21 cellular contexts compared by ENCODE assay signal in genomic region chr1:22812092-22812880, GRCh38.
"Had no signal": no experiment of that assay in that cellular context is flagged by ENCODE, and none has a peak within 500 bp of the region (broad histone marks: within the 10 kb centered on the region; RNA-seq: fewer than 3 reads in every experiment).

No MANE protein-coding gene starts in this region.

- H3K27ac ChIP-seq: HL-60, KMS-11, RWPE1 had no signal

- DNase-seq: IMR-90, Kasumi-1, MM.1S, NCI-H1092 treated with DMSO at 0.1 percent for 48 hours, NCI-H1436, NCI-H187, NCI-H2029, NCI-H2081 treated with DMSO at 0.1 percent for 48 hours, NCI-H2171, NCI-H226, NCI-H446, NCI-H510A, NCI-H524 treated with DMSO at 0.1 percent for 48 hours, NCI-H69, NCI-H774, SHP77, SK-N-SH had no signal

- H3K4me2 ChIP-seq: KMS-11, SK-N-SH had no signal

- H3K9ac ChIP-seq: KMS-11, SK-N-SH had no signal

- ATAC-seq: Panc1 had no signal

- H3K9me2 ChIP-seq: SK-N-SH had no signal

- H3K9me3 ChIP-seq: SK-N-SH had no signal
